ENCODE assay signal across 7 cellular contexts in genomic region chr13:111960152-111960772, GRCh38.
"Had no signal": no experiment of that assay in that cellular context is flagged by ENCODE, and none has a peak within 500 bp of the region (broad histone marks: within the 10 kb centered on the region; RNA-seq: fewer than 3 reads in every experiment).

No MANE protein-coding gene starts in this region.

- H3K4me2 ChIP-seq: GM23338 had no signal

- H2AFZ ChIP-seq: GM23338 had no signal

- H3K4me1 ChIP-seq: HAP-1 had no signal

- DNase-seq: H7, KG1 had no signal

- H3K36me3 ChIP-seq: HAP-1 had no signal

- FAIRE-seq: HTR-8/SVneo, K562 had no signal

- H3K9me3 ChIP-seq: HAP-1 had no signal

- ATAC-seq: GM23338, HCT116, K562 had no signal

- H3K4me3 ChIP-seq: GM23338, HAP-1, K562 had no signal
